In the genomic region with DNA sequence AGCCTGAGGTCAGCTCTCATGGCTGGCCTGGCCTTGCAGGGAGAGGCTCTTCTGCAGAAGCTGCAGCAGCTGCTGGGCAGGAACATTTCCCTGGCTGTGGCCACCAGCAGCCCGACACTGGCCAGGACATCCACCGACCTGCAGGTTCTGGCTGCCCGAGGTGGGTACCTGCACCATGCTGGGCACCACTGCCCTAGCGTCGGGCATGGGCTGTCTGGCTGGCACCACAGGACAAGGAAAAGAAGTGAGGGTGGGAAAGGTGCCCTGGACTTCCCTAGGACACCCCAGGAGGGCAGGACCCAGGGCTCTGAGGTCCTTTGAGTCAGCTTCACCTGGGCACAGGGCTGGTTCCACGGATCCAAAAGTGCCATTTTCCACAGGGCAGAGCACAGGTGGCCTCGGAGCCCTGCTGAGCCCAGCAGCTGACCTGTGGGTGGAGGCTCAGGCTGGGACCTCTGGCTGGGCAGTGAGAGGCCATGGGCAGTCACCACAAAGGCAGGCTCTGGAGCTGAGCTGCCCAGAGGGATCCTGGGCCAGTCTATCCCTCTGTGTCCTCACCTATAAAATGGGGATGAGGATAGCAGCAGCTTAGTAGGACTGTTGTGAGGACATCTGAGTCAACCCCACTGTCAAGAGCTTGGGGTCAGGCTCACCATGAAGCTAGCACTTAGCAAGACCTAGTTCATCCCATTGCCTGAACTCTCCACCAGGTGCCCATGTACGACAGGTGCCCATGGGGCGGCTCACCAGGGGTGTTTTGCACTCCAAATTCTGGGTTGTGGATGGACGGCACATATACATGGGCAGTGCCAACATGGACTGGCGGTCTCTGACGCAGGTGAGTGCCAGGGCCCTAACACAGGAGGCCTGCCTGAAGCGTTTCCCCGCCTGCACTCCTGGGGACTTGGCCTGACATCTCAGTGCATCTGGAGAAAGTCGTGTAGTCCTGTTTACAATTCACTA, we compare ENCODE assay signal across 17 cellular contexts. TPM values are rescaled to one million over a fixed set of nuclear protein-coding genes. Genes with fewer than 3 reads are reported as not detected.
"Had no signal": no experiment of that assay in that cellular context is flagged by ENCODE, and none has a peak within 500 bp of the region (broad histone marks: within the 10 kb centered on the region; RNA-seq: fewer than 3 reads in every experiment).

No MANE protein-coding gene starts in this region.

- H3K9me3 ChIP-seq: adrenal gland, esophagus muscularis mucosa, mucosa of descending colon had no signal

- H3K27me3 Mint-ChIP-seq: stimulated activated naive B cell treated with anti-CD40 and anti-IgM and Interleukin-4, amounts not matched to agents 10 μg/mL and 1 μg/mL and 100 μg/mL, for 72 hours had no signal

- H3K27me3 ChIP-seq: esophagus muscularis mucosa had no signal

- DNase-seq: activated CD4-positive, alpha-beta T cell treated with anti-CD3 and anti-CD28 coated beads, Interleukin-2, amount 10 ng/mL, durations not matched to agents 24 days and 14 days; activated CD8-positive, alpha-beta T cell treated with anti-CD3 and anti-CD28 coated beads for 36 hours; activated T-cell treated with anti-CD3 and anti-CD28 coated beads, Interleukin-2, amount 50 U/mL, for 4 hours; adrenal gland; effector CD8-positive, alpha-beta T cell; mucosa of descending colon; naive B cell; stimulated activated CD4-positive, alpha-beta T cell treated with anti-CD3 and anti-CD28 coated beads, Interleukin-4, amount 100 ng/mL, for 4 hours; stimulated activated naive B cell treated with anti-CD40 and anti-IgM and Interleukin-4, amounts not matched to agents 10 μg/mL and 1 μg/mL and 100 μg/mL, for 72 hours; T-cell had no signal

- ATAC-seq: activated CD8-positive, alpha-beta T cell treated with anti-CD3 and anti-CD28 coated beads for 36 hours; activated naive CD4-positive, alpha-beta T cell treated with anti-CD3 and anti-CD28 coated beads, Interleukin-2, amount 50 U/mL, for 72 hours; activated T-cell treated with anti-CD3 and anti-CD28 coated beads, Interleukin-2, amount 50 U/mL, for 4 hours; left colon; mucosa of descending colon; sciatic nerve; SK-N-SH treated with all-trans-retinoic acid at 6 μM for 48 hours; stimulated activated naive B cell treated with anti-CD40 and anti-IgM and Interleukin-4, amounts not matched to agents 10 μg/mL and 1 μg/mL and 100 μg/mL, for 72 hours; T-cell had no signal

- H3K4me3 Mint-ChIP-seq: activated CD4-positive, alpha-beta T cell treated with anti-CD3 and anti-CD28 coated beads, Interleukin-2, amount 10 ng/mL, durations not matched to agents 24 days and 14 days; activated CD8-positive, alpha-beta T cell treated with anti-CD3 and anti-CD28 coated beads for 36 hours; activated T-cell treated with anti-CD3 and anti-CD28 coated beads, Interleukin-2, amount 50 U/mL, for 4 hours; dendritic cell treated with granulocyte-macrophage colony-stimulating factor and Interleukin-4, amounts not matched to agents 40 ng/mL and 50 ng/mL, for 4 days; stimulated activated naive B cell treated with anti-CD40 and anti-IgM and Interleukin-4, amounts not matched to agents 10 μg/mL and 1 μg/mL and 100 μg/mL, for 72 hours had no signal

- H3K9me3 Mint-ChIP-seq: activated CD4-positive, alpha-beta T cell treated with anti-CD3 and anti-CD28 coated beads, Interleukin-2, amount 10 ng/mL, durations not matched to agents 24 days and 14 days; activated CD8-positive, alpha-beta T cell treated with anti-CD3 and anti-CD28 coated beads for 36 hours; activated naive CD4-positive, alpha-beta T cell treated with anti-CD3 and anti-CD28 coated beads, Interleukin-2, amount 50 U/mL, for 72 hours; activated T-cell treated with anti-CD3 and anti-CD28 coated beads, Interleukin-2, amount 50 U/mL, for 4 hours; dendritic cell treated with granulocyte-macrophage colony-stimulating factor and Interleukin-4, amounts not matched to agents 40 ng/mL and 50 ng/mL, for 4 days; naive B cell; stimulated activated naive B cell treated with anti-CD40 and anti-IgM and Interleukin-4, amounts not matched to agents 10 μg/mL and 1 μg/mL and 100 μg/mL, for 72 hours; T-cell had no signal

- H3K27ac Mint-ChIP-seq: activated CD4-positive, alpha-beta T cell treated with anti-CD3 and anti-CD28 coated beads, Interleukin-2, amount 10 ng/mL, durations not matched to agents 24 days and 14 days; activated CD8-positive, alpha-beta T cell treated with anti-CD3 and anti-CD28 coated beads for 36 hours; activated naive CD4-positive, alpha-beta T cell treated with anti-CD3 and anti-CD28 coated beads, Interleukin-2, amount 50 U/mL, for 72 hours; dendritic cell treated with granulocyte-macrophage colony-stimulating factor and Interleukin-4, amounts not matched to agents 40 ng/mL and 50 ng/mL, for 4 days; stimulated activated naive B cell treated with anti-CD40 and anti-IgM and Interleukin-4, amounts not matched to agents 10 μg/mL and 1 μg/mL and 100 μg/mL, for 72 hours; T-cell had no signal

- H3K36me3 Mint-ChIP-seq: activated naive CD4-positive, alpha-beta T cell treated with anti-CD3 and anti-CD28 coated beads, Interleukin-2, amount 50 U/mL, for 72 hours; naive B cell; T-cell had no signal

- H3K27ac ChIP-seq: adrenal gland, esophagus muscularis mucosa, parathyroid adenoma had no signal

- H3K4me3 ChIP-seq: adrenal gland, esophagus muscularis mucosa, mucosa of descending colon had no signal

- H3K36me3 ChIP-seq: adrenal gland, esophagus muscularis mucosa had no signal

RNA-seq across cellular contexts. Expression of a gene that starts 4.9 kb away (rescaled TPM):
- total RNA-seq: activated CD8-positive, alpha-beta T cell treated with anti-CD3 and anti-CD28 coated beads for 36 hours had no signal
